ENCODE assay signal across 18 cellular contexts in genomic region chr1:116115476-116115875, GRCh38.
DNase-seq lines count a peak whose midpoint lies in the region; ATAC-seq lines count a peak whose summit lies in the region.
"Had no signal": no experiment of that assay in that cellular context is flagged by ENCODE, and none has a peak within 500 bp of the region (broad histone marks: within the 10 kb centered on the region; RNA-seq: fewer than 3 reads in every experiment).

No MANE protein-coding gene starts in this region.

- no peaks in the 10 kb centered on the region for H3K4me1 Mint-ChIP-seq in stimulated activated effector memory CD8-positive, alpha-beta T cell treated with anti-CD3 and anti-CD28 coated beads, Interleukin-12 subunit alpha, Interleukin-12 subunit beta, amount 100 ng/mL, for 72 hours

- ATAC-seq in stimulated activated effector memory CD8-positive, alpha-beta T cell treated with anti-CD3 and anti-CD28 coated beads, Interleukin-12 subunit alpha, Interleukin-12 subunit beta, amount 100 ng/mL, for 72 hours: no peak

- no peak overlapping the region for H3K4me3 Mint-ChIP-seq in stimulated activated effector memory CD8-positive, alpha-beta T cell treated with anti-CD3 and anti-CD28 coated beads, Interleukin-12 subunit alpha, Interleukin-12 subunit beta, amount 100 ng/mL, for 72 hours
- H3K4me3 Mint-ChIP-seq: memory B cell had no signal

- H3K36me3 Mint-ChIP-seq in stimulated activated effector memory CD8-positive, alpha-beta T cell treated with anti-CD3 and anti-CD28 coated beads, Interleukin-12 subunit alpha, Interleukin-12 subunit beta, amount 100 ng/mL, for 72 hours: no peaks in the 10 kb centered on the region
- H3K36me3 Mint-ChIP-seq: memory B cell had no signal

- no peak overlapping the region for H3K27ac Mint-ChIP-seq in stimulated activated effector memory CD8-positive, alpha-beta T cell treated with anti-CD3 and anti-CD28 coated beads, Interleukin-12 subunit alpha, Interleukin-12 subunit beta, amount 100 ng/mL, for 72 hours
- H3K27ac Mint-ChIP-seq: memory B cell had no signal

- H3K9me3 Mint-ChIP-seq in stimulated activated effector memory CD8-positive, alpha-beta T cell treated with anti-CD3 and anti-CD28 coated beads, Interleukin-12 subunit alpha, Interleukin-12 subunit beta, amount 100 ng/mL, for 72 hours: no peaks in the 10 kb centered on the region
- H3K9me3 Mint-ChIP-seq: memory B cell had no signal

- DNase-seq in HCEC 1CT (peak; percentile 97), T1000 (lab: John Stamatoyannopoulos, UW) (peak; percentile 24), fibroblast of peridontal ligament (ENCODE audit: extremely low read depth) (peak; percentile 82), skeletal muscle cell (ENCODE audit: low read depth) (peak; percentile 63), COLO668 (lab: John Stamatoyannopoulos, UW; ENCODE audit: unreplicated experiment) (no peak), NCI-H2171 (lab: John Stamatoyannopoulos, UW) (no peak)
- no peak for DNase-seq in stimulated activated CD4-positive, alpha-beta T cell treated with anti-CD3 and anti-CD28 coated beads, Interleukin-4, amount 100 ng/mL, for 4 hours
- no peak for DNase-seq in stimulated activated effector memory CD8-positive, alpha-beta T cell treated with anti-CD3 and anti-CD28 coated beads, Interleukin-12 subunit alpha, Interleukin-12 subunit beta, amount 100 ng/mL, for 72 hours (ENCODE audit: low spot score in 2 of 2)
- DNase-seq: activated CD4-positive, alpha-beta T cell treated with anti-CD3 and anti-CD28 coated beads for 1 hour; activated T-cell treated with anti-CD3 and anti-CD28 coated beads, Interleukin-2, amount 50 U/mL, for 48 hours; DMS153; NCI-H1092; NCI-H524; stimulated activated CD4-positive, alpha-beta T cell treated with anti-CD3 and anti-CD28 coated beads, Interleukin-4, amount 100 ng/mL, for 24 hours; stomach had no signal

- H3K4me3 ChIP-seq in skeletal muscle cell (ENCODE audit: low read depth, low read length): no peak overlapping the region
- H3K4me3 ChIP-seq: cardiac muscle cell, prostate gland, stomach had no signal

Comparison
In these comparisons a context has a peak if more than half of its experiments do, and no peak if none do; other contexts are left out.
1. DNase-seq: peak in HCEC 1CT (single experiment), T1000 (single experiment), fibroblast of peridontal ligament (single experiment) and skeletal muscle cell (single experiment); none in COLO668 (single experiment), NCI-H2171 (single experiment), stimulated activated CD4-positive, alpha-beta T cell treated with anti-CD3 and anti-CD28 coated beads, Interleukin-4, amount 100 ng/mL, for 4 hours (0 of 2) and stimulated activated effector memory CD8-positive, alpha-beta T cell treated with anti-CD3 and anti-CD28 coated beads, Interleukin-12 subunit alpha, Interleukin-12 subunit beta, amount 100 ng/mL, for 72 hours (0 of 2).